ENCODE assay signal across 9 cellular contexts in genomic region chr11:59822989-59823566, GRCh38. TPM values are rescaled to one million over a fixed set of nuclear protein-coding genes. Genes with fewer than 3 reads are reported as not detected.
A peak's percentile ranks its signal among the peaks of the same experiment; 100 is the strongest.
DNase-seq lines count a peak whose midpoint lies in the region; ATAC-seq and TF ChIP-seq lines count a peak whose summit lies in the region.
"Had no signal": no experiment of that assay in that cellular context is flagged by ENCODE, and none has a peak within 500 bp of the region (broad histone marks: within the 10 kb centered on the region; RNA-seq: fewer than 3 reads in every experiment).

No MANE protein-coding gene starts in this region.

- no peak overlapping the region for H3K4me3 Mint-ChIP-seq in activated CD8-positive, alpha-beta T cell treated with anti-CD3 and anti-CD28 coated beads, Interleukin-2, amount 10 ng/mL, durations not matched to agents 7 days and 5 days
- H3K4me3 Mint-ChIP-seq: stimulated activated naive CD8-positive, alpha-beta T cell treated with anti-CD3 and anti-CD28 coated beads, Interleukin-15, Interleukin-2, amounts not matched to agents 100 ng/mL and 50 ng/mL, for 24 hours had no signal

- WGBS in heart left ventricle, 4 donors, result 4 to 8% (median 6%) methylated on average over 9 of the region's 9 CpGs

- H3K36me3 ChIP-seq in DND-41 (ENCODE audit: insufficient read depth, low read length) (no peaks in the 10 kb centered on the region), heart left ventricle (no peaks in the 10 kb centered on the region)

- H2AFZ ChIP-seq in DND-41 (ENCODE audit: low read depth, low read length), result no peak overlapping the region

- no peaks in the 10 kb centered on the region for H3K9me3 Mint-ChIP-seq in activated CD8-positive, alpha-beta T cell treated with anti-CD3 and anti-CD28 coated beads, Interleukin-2, amount 10 ng/mL, durations not matched to agents 7 days and 5 days (ENCODE audit: insufficient read depth)
- H3K9me3 Mint-ChIP-seq: stimulated activated naive CD8-positive, alpha-beta T cell treated with anti-CD3 and anti-CD28 coated beads, Interleukin-15, Interleukin-2, amounts not matched to agents 100 ng/mL and 50 ng/mL, for 24 hours had no signal

- CTCF ChIA-PET in activated CD8-positive, alpha-beta T cell treated with anti-CD3 and anti-CD28 coated beads, Interleukin-2, amount 10 ng/mL, durations not matched to agents 7 days and 5 days (lab: Charles Lee), result interaction anchor here (0.7 to 1.2 kb wide), 6 partner anchors 11 to 122 kb away, joined by 3 to 6 read pairs (median 4); no protein-coding TSS in a partner anchor

- TF ChIP-seq POLR2A in heart left ventricle (IDR thresholded peaks at IDR 0.05), result no peak

- peaks cover 17% of the 10 kb centered on the region for H3K4me1 Mint-ChIP-seq in activated CD8-positive, alpha-beta T cell treated with anti-CD3 and anti-CD28 coated beads, Interleukin-2, amount 10 ng/mL, durations not matched to agents 7 days and 5 days (ENCODE audit: low read depth)

- POLR2A ChIA-PET in activated CD8-positive, alpha-beta T cell treated with anti-CD3 and anti-CD28 coated beads, Interleukin-2, amount 10 ng/mL, durations not matched to agents 7 days and 5 days (lab: Charles Lee), result no interaction called here

- H3K9me3 ChIP-seq in DND-41 (ENCODE audit: insufficient read depth, low read length, severe bottlenecking) (no peaks in the 10 kb centered on the region), heart left ventricle (no peaks in the 10 kb centered on the region)

- no peak overlapping the region for H3K27ac ChIP-seq in DND-41 (ENCODE audit: low read length)
- no peak overlapping the region for H3K27ac ChIP-seq in heart left ventricle

- peaks cover 2% of the 10 kb centered on the region for H3K27me3 Mint-ChIP-seq in activated CD8-positive, alpha-beta T cell treated with anti-CD3 and anti-CD28 coated beads, Interleukin-2, amount 10 ng/mL, durations not matched to agents 7 days and 5 days (ENCODE audit: low read depth)
- H3K27me3 Mint-ChIP-seq: stimulated activated naive CD8-positive, alpha-beta T cell treated with anti-CD3 and anti-CD28 coated beads, Interleukin-15, Interleukin-2, amounts not matched to agents 100 ng/mL and 50 ng/mL, for 24 hours had no signal

- H4K20me1 ChIP-seq in DND-41 (ENCODE audit: insufficient read depth, low read length), result no peaks in the 10 kb centered on the region

- H3K4me1 ChIP-seq in DND-41 (ENCODE audit: insufficient read depth, low read length), result peaks cover 23% of the 10 kb centered on the region
- peaks cover 0 to 15% (median 0%) of the 10 kb centered on the region in 12 donors for H3K4me1 ChIP-seq in heart left ventricle

- no peaks in the 10 kb centered on the region for H3K79me2 ChIP-seq in DND-41 (ENCODE audit: insufficient read depth, low read length)

- DNase-seq in DND-41, result peak; percentile 37
- peak; percentile 9 to 72 for DNase-seq in NCI-H446 (lab: John Stamatoyannopoulos, UW)
- DNase-seq in activated CD8-positive, alpha-beta T cell treated with anti-CD3 and anti-CD28 coated beads, Interleukin-2, amount 10 ng/mL, durations not matched to agents 7 days and 5 days, result peak; percentile 58
- DNase-seq in heart left ventricle, result peak in 1 of 5 donors; percentile 30
- DNase-seq in retinal pigment epithelial cell (ENCODE audit: low read depth), result peak; percentile 27
- DNase-seq in stimulated activated CD4-positive, alpha-beta T cell treated with anti-CD3 and anti-CD28 coated beads, Interleukin-2, amount 100 ng/mL, for 48 hours, result no peak

- H3K27ac Mint-ChIP-seq in activated CD8-positive, alpha-beta T cell treated with anti-CD3 and anti-CD28 coated beads, Interleukin-2, amount 10 ng/mL, durations not matched to agents 7 days and 5 days, result no peak overlapping the region
- H3K27ac Mint-ChIP-seq: stimulated activated naive CD8-positive, alpha-beta T cell treated with anti-CD3 and anti-CD28 coated beads, Interleukin-15, Interleukin-2, amounts not matched to agents 100 ng/mL and 50 ng/mL, for 24 hours had no signal

- H3K4me2 ChIP-seq in DND-41 (ENCODE audit: insufficient read depth, low read length), result no peak overlapping the region

- intact Hi-C loops in heart left ventricle (cut with DNase I), result loop anchor here (2.0 to 10.0 kb wide), 10 partner anchors 92 to 794 kb away; no protein-coding TSS in a partner anchor

- H3K4me3 ChIP-seq in DND-41 (ENCODE audit: low read depth in 1 of 2, low read length in 2 of 2) (no peak overlapping the region), heart left ventricle (no peak overlapping the region), retinal pigment epithelial cell (ENCODE audit: low read length) (no peak overlapping the region)

- no peak overlapping the region for H3K9ac ChIP-seq in DND-41 (ENCODE audit: low read depth, low read length)

- H3K27me3 ChIP-seq in DND-41 (ENCODE audit: insufficient read depth, low read length, poor library complexity) (no peaks in the 10 kb centered on the region), heart left ventricle (no peaks in the 10 kb centered on the region)

- ATAC-seq in DND-41 (ENCODE audit: insufficient read depth, low read depth) (peak; percentile 50; the same call in 2 of the 3 replicates), GM19035 (IDR thresholded peaks at IDR 0.05; ENCODE audit: unreplicated experiment) (peak; percentile 95), HG03135 (IDR thresholded peaks at IDR 0.05; ENCODE audit: unreplicated experiment) (peak; percentile 86), heart left ventricle (peak in 3 of 4 donors; percentile 86 to 88 (median 87))
- peak; percentile 82 for ATAC-seq in activated CD8-positive, alpha-beta T cell treated with anti-CD3 and anti-CD28 coated beads, Interleukin-2, amount 10 ng/mL, durations not matched to agents 7 days and 5 days

- TF ChIP-seq CTCF in DND-41 (IDR thresholded peaks at IDR 0.05; ENCODE audit: borderline replicate concordance, extremely low read depth, low read length, poor library complexity, severe bottlenecking) (peak; percentile 72), heart left ventricle (IDR thresholded peaks at IDR 0.05) (peak; percentile 46 to 70 (median 63)), retinal pigment epithelial cell (conservative IDR thresholded peaks at IDR 0.05; ENCODE audit: low read depth, low read length) (peak; percentile 68)

- H3K36me3 Mint-ChIP-seq in activated CD8-positive, alpha-beta T cell treated with anti-CD3 and anti-CD28 coated beads, Interleukin-2, amount 10 ng/mL, durations not matched to agents 7 days and 5 days (ENCODE audit: low read depth), result no peaks in the 10 kb centered on the region

RNA-seq across cellular contexts. Expression of gene MRPL16, which starts 12.5 kb away (rescaled TPM):
- 10 to 100 TPM; 85.7 to 86.0 TPM for total RNA-seq in activated CD8-positive, alpha-beta T cell treated with anti-CD3 and anti-CD28 coated beads, Interleukin-2, amount 10 ng/mL, durations not matched to agents 7 days and 5 days
- total RNA-seq in heart left ventricle, result 100 to 1,000 TPM in 1 of 9 donors, 10 to 100 TPM in 8; 59.3 to 117 (median 84.9) TPM
- polyA plus RNA-seq in heart left ventricle, result 100 to 1,000 TPM in 1 of 2 donors, 10 to 100 TPM in 1; 73.6 to 124 TPM

RNA-seq across cellular contexts. Expression of gene CBLIF, which starts 22.2 kb away (rescaled TPM):
- total RNA-seq in activated CD8-positive, alpha-beta T cell treated with anti-CD3 and anti-CD28 coated beads, Interleukin-2, amount 10 ng/mL, durations not matched to agents 7 days and 5 days, result not detected
- not detected for total RNA-seq in heart left ventricle
- polyA plus RNA-seq in heart left ventricle, result not detected

RNA-seq across cellular contexts. Expression of gene TCN1, which starts 43.2 kb away (rescaled TPM):
- not detected for total RNA-seq in activated CD8-positive, alpha-beta T cell treated with anti-CD3 and anti-CD28 coated beads, Interleukin-2, amount 10 ng/mL, durations not matched to agents 7 days and 5 days
- total RNA-seq in heart left ventricle, result under 1 TPM in 1 of 9 donors, not detected in 8; 0.53 TPM
- polyA plus RNA-seq in heart left ventricle, result under 1 TPM in 1 of 2 donors, not detected in 1; 0.11 TPM

RNA-seq across cellular contexts. Expression of gene OOSP3, which starts 55.5 kb away (rescaled TPM):
- under 1 TPM in 1 of 2 experiments, not detected in 1; 0.29 TPM for total RNA-seq in activated CD8-positive, alpha-beta T cell treated with anti-CD3 and anti-CD28 coated beads, Interleukin-2, amount 10 ng/mL, durations not matched to agents 7 days and 5 days
- not detected for total RNA-seq in heart left ventricle
- not detected for polyA plus RNA-seq in heart left ventricle

Comparison
In these comparisons a context has a peak if more than half of its experiments do, and no peak if none do; other contexts are left out.
1. DNase-seq: peak in DND-41 (single experiment), NCI-H446 (2 of 2), activated CD8-positive, alpha-beta T cell treated with anti-CD3 and anti-CD28 coated beads, Interleukin-2, amount 10 ng/mL, durations not matched to agents 7 days and 5 days (single experiment) and retinal pigment epithelial cell (single experiment); none in stimulated activated CD4-positive, alpha-beta T cell treated with anti-CD3 and anti-CD28 coated beads, Interleukin-2, amount 100 ng/mL, for 48 hours (0 of 2).
2. Peak in every context shown above with its lines, with median percentiles within 50 percentile points of each other: ATAC-seq and CTCF ChIP-seq.